26 cellular contexts compared by ENCODE assay signal in genomic region chr6:76856065-76856464, GRCh38.
DNase-seq lines count a peak whose midpoint lies in the region; ATAC-seq, FAIRE-seq and TF ChIP-seq lines count a peak whose summit lies in the region.
"Had no signal": no experiment of that assay in that cellular context is flagged by ENCODE, and none has a peak within 500 bp of the region (broad histone marks: within the 10 kb centered on the region; RNA-seq: fewer than 3 reads in every experiment).

No MANE protein-coding gene starts in this region.

- H3K4me3 ChIP-seq in HepG2 (replicated peaks in 1 of 3; ENCODE audit: insufficient read depth in 1 of 3, low read depth in 2 of 3, low read length in 3 of 3), result no peak overlapping the region
- H3K4me3 ChIP-seq in right lobe of liver, result no peak overlapping the region
- H3K4me3 ChIP-seq in osteoblast (ENCODE audit: insufficient read depth, low read length), result no peak overlapping the region
- H3K4me3 ChIP-seq in small intestine (ENCODE audit: low read depth in 1 of 2, low read length in 2 of 2), result no peak overlapping the region
- H3K4me3 ChIP-seq in tibial artery, result no peak overlapping the region
- H3K4me3 ChIP-seq: BLaER1 had no signal

- CTCF ChIA-PET in HepG2 (lab: Yijun Ruan, JAX; ENCODE audit: low intra/inter-chr PET ratio, low total read pairs), result no interaction called here

- no peak for TF ChIP-seq CTCF in HepG2 (CRISPR knock-in tag; IDR thresholded peaks at IDR 0.05)
- no peak for TF ChIP-seq CTCF in right lobe of liver (IDR thresholded peaks at IDR 0.05)
- TF ChIP-seq CTCF in osteoblast (IDR thresholded peaks at IDR 0.05; ENCODE audit: extremely low read depth, low read depth, low read length), result no peak
- TF ChIP-seq CTCF in tibial artery (IDR thresholded peaks at IDR 0.05), result no peak

- no peak overlapping the region for H2AFZ ChIP-seq in HepG2 (ENCODE audit: low read length)
- peak overlapping the region; percentile 25 for H2AFZ ChIP-seq in osteoblast (ENCODE audit: low read length)

- no peak for ATAC-seq in HepG2
- ATAC-seq in right lobe of liver, result no peak
- ATAC-seq in left lobe of liver, result no peak
- no peak for ATAC-seq in HG02642 (IDR thresholded peaks at IDR 0.05; ENCODE audit: poor library complexity, unreplicated experiment)

- no peaks in the 10 kb centered on the region; a peak in 1 of 5 replicates for H3K27me3 ChIP-seq in HepG2 (ENCODE audit: control insufficient read depth in 1 of 2, insufficient read depth in 2 of 2, low read length in 2 of 2)
- no peaks in the 10 kb centered on the region for H3K27me3 ChIP-seq in right lobe of liver
- H3K27me3 ChIP-seq in osteoblast (ENCODE audit: insufficient read depth, low read length), result no peaks in the 10 kb centered on the region
- no peaks in the 10 kb centered on the region for H3K27me3 ChIP-seq in small intestine (ENCODE audit: control insufficient read depth in 2 of 2, insufficient read depth in 2 of 2, low read length in 2 of 2)
- no peaks in the 10 kb centered on the region for H3K27me3 ChIP-seq in tibial artery
- H3K27me3 ChIP-seq: BE2C, BLaER1 had no signal

- no peak overlapping the region for H3K27ac ChIP-seq in HepG2 (ENCODE audit: extremely low read length, insufficient read depth, low read length)
- H3K27ac ChIP-seq in right lobe of liver, result no peak overlapping the region
- H3K27ac ChIP-seq in osteoblast (ENCODE audit: low read depth, low read length), result no peak overlapping the region
- H3K27ac ChIP-seq in small intestine (ENCODE audit: low read depth in 1 of 2, low read length in 1 of 2), result no peak overlapping the region
- H3K27ac ChIP-seq in tibial artery, result peak overlapping the region; percentile 40 to 47
- H3K27ac ChIP-seq: BLaER1 had no signal

- no peak for TF ChIP-seq EP300 in HepG2 (IDR thresholded peaks at IDR 0.05; ENCODE audit: low read depth in 2 of 2, low read length in 2 of 2)
- no peak for TF ChIP-seq EP300 in HepG2 (CRISPR knock-in tag; IDR thresholded peaks at IDR 0.05; ENCODE audit: borderline replicate concordance)

- no peaks in the 10 kb centered on the region for H3K36me3 ChIP-seq in HepG2 (replicated peaks in 1 of 2; ENCODE audit: control insufficient read depth in 1 of 2, insufficient read depth in 2 of 2, low read length in 2 of 2)
- H3K36me3 ChIP-seq in right lobe of liver, result no peaks in the 10 kb centered on the region
- H3K36me3 ChIP-seq in osteoblast (ENCODE audit: insufficient read depth, low read length), result no peaks in the 10 kb centered on the region
- no peaks in the 10 kb centered on the region for H3K36me3 ChIP-seq in small intestine (ENCODE audit: control insufficient read depth in 2 of 2, insufficient read depth in 2 of 2, low read length in 2 of 2)
- no peaks in the 10 kb centered on the region for H3K36me3 ChIP-seq in tibial artery
- H3K36me3 ChIP-seq: BE2C, BLaER1 had no signal

- H3K4me2 ChIP-seq in HepG2 (ENCODE audit: low read depth, low read length) (no peak overlapping the region), osteoblast (ENCODE audit: insufficient read depth, low read length) (no peak overlapping the region)
- H3K4me2 ChIP-seq: BLaER1 had no signal

- no TSS peak for BruUV-seq in HepG2 (replicated peaks; lab: Mats Ljungman, UMichigan)

- no peaks in the 10 kb centered on the region for H3K4me1 ChIP-seq in HepG2 (ENCODE audit: insufficient read depth, low read length)
- H3K4me1 ChIP-seq in right lobe of liver, result no peaks in the 10 kb centered on the region
- H3K4me1 ChIP-seq in osteoblast (ENCODE audit: insufficient read depth, low read length), result no peaks in the 10 kb centered on the region
- no peaks in the 10 kb centered on the region for H3K4me1 ChIP-seq in small intestine (ENCODE audit: control insufficient read depth in 2 of 2, insufficient read depth in 1 of 2, low read depth in 1 of 2, low read length in 1 of 2)
- peaks cover 0 to 50% (median 10%) of the 10 kb centered on the region in 4 donors for H3K4me1 ChIP-seq in tibial artery
- H3K4me1 ChIP-seq: BE2C, BLaER1 had no signal

- intact Hi-C loops in HepG2 (cut with micrococcal nuclease; ENCODE audit: unreplicated experiment) (no loop called here), right lobe of liver (cut with DNase I) (no loop called here), tibial artery (cut with DNase I; ENCODE audit: low total_unique reads) (no loop called here)

- H3K79me2 ChIP-seq in HepG2 (ENCODE audit: insufficient read depth, low read length), result no peaks in the 10 kb centered on the region
- no peaks in the 10 kb centered on the region for H3K79me2 ChIP-seq in osteoblast (ENCODE audit: insufficient read depth, low read length)

- H4K20me1 ChIP-seq in HepG2 (ENCODE audit: insufficient read depth, low read length), result no peaks in the 10 kb centered on the region
- no peaks in the 10 kb centered on the region for H4K20me1 ChIP-seq in osteoblast (ENCODE audit: insufficient read depth, low read length)
- H4K20me1 ChIP-seq: BLaER1 had no signal

- POLR2A ChIA-PET in HepG2 (lab: Yijun Ruan, JAX), result no interaction called here

- H3K9ac ChIP-seq in HepG2 (ENCODE audit: insufficient read depth, low read depth, low read length), result no peak overlapping the region
- H3K9ac ChIP-seq: BLaER1 had no signal

- 39% methylated on average over 5 of the region's 5 CpGs for WGBS in HepG2 (ENCODE audit: low lambda C conversion rate)
- WGBS in right lobe of liver (ENCODE audit: insufficient coverage, low coverage, low lambda C conversion rate, missing lambda C conversion rate), result 76% methylated on average over 5 of the region's 5 CpGs
- WGBS in small intestine, 3 donors, result 14 to 53% (median 28%) methylated on average over 5 of the region's 5 CpGs

- in situ Hi-C loops in HepG2 (cut with HindIII; ENCODE audit: extremely low pct_ligation_motif_present, low pct_unique_long_range_greater_than_20kb), result loop anchor here (25.0 kb wide), 2 partner anchors 169 to 919 kb away; no protein-coding TSS in a partner anchor

- H3K9me3 ChIP-seq in HepG2 (ENCODE audit: low read length) (no peaks in the 10 kb centered on the region), right lobe of liver (no peaks in the 10 kb centered on the region), osteoblast (ENCODE audit: low read depth, low read length) (no peaks in the 10 kb centered on the region), small intestine (ENCODE audit: control insufficient read depth, low read depth) (no peaks in the 10 kb centered on the region), tibial artery (no peaks in the 10 kb centered on the region)
- H3K9me3 ChIP-seq: BE2C, BLaER1 had no signal

- no peak for TF ChIP-seq RAD21 in HepG2 (CRISPR knock-in tag; IDR thresholded peaks at IDR 0.05)

- TF ChIP-seq POLR2A in HepG2 (IDR thresholded peaks at IDR 0.05; ENCODE audit: insufficient read depth in 1 of 2, low read depth in 2 of 2, low read length in 2 of 2) (no peak), right lobe of liver (IDR thresholded peaks at IDR 0.05) (no peak)

- FAIRE-seq in HepG2 (lab: Jason Lieb, UNC), result no peak
- peak; percentile 36 for FAIRE-seq in small intestine (lab: Jason Lieb, UNC)
- FAIRE-seq: A204.1, G401.6, GM12891, GM19239 had no signal

- DNase-seq in HepG2 (ENCODE audit: low spot score) (no peak), right lobe of liver (no peak), osteoblast (ENCODE audit: insufficient read length, low spot score, missing footprints) (no peak), small intestine (peak; percentile 80), tibial artery (no peak), left lobe of liver (ENCODE audit: low spot score) (no peak), DMS79 treated with DMSO at 0.1 percent for 48 hours (lab: John Stamatoyannopoulos, UW) (no peak)
- DNase-seq: 8988T; ACHN; BE2C; C1 segment of cervical spinal cord; CD4-positive, alpha-beta memory T cell; CD4-positive, CD25-positive, alpha-beta regulatory T cell; CD8-positive, alpha-beta memory T cell; COR-L47; DMS 273 treated with DMSO at 0.1 percent for 48 hours; DMS153; DMS53; DMS79; GF-D8 had no signal

TF ChIP-seq in HepG2, 621 proteins besides CTCF, POLR2A, EP300 and RAD21:
- no peak for TF ChIP-seq ZNF850 (CRISPR knock-in tag; conservative IDR thresholded peaks at IDR 0.05)
- TF ChIP-seq MAFK (conservative IDR thresholded peaks at IDR 0.05 in 1 of 2, IDR thresholded peaks at IDR 0.05 in 1 of 2; ENCODE audit: low read length in 2 of 2), result peak in 1 of 2 experiments; percentile 24; a peak in 1 of 4 replicates
- 0 out of 2 replicates have a peak, but pooled peaks have one; percentile 21 for TF ChIP-seq MAFF (IDR thresholded peaks at IDR 0.05; ENCODE audit: low read depth, low read length)

Comparison
In these comparisons a context has a peak if more than half of its experiments do, and no peak if none do; other contexts are left out.
1. H3K27ac ChIP-seq: peak in tibial artery (2 of 2); none in HepG2 (single experiment), right lobe of liver (0 of 3), osteoblast (single experiment) and small intestine (0 of 2).